In genomic region chr15:99059010-99059981, GRCh38 we compare ENCODE assay signal across 8 cellular contexts.
DNase-seq lines count a peak whose midpoint lies in the region; TF ChIP-seq lines count a peak whose summit lies in the region.

No MANE protein-coding gene starts in this region.

- no peaks in the 10 kb centered on the region for H3K36me3 ChIP-seq in HAP-1 (replicated peaks)

- in situ Hi-C loops in HAP-1 (cut with MboI; ENCODE audit: low sequenced_read_pairs) = no loop called here

- TF ChIP-seq CTCF in coronary artery (IDR thresholded peaks at IDR 0.05) = peak; percentile 68

- H3K4me3 ChIP-seq in GM08714 (ENCODE audit: low read length) = peak overlapping the region; percentile 68; the same call in 1 of the 2 replicates
- peak overlapping the region; percentile 30 for H3K4me3 ChIP-seq in HAP-1
- peak overlapping the region; percentile 92 for H3K4me3 ChIP-seq in coronary artery

- H3K9me3 ChIP-seq in HAP-1 = no peaks in the 10 kb centered on the region

- H3K27ac ChIP-seq in coronary artery = peak overlapping the region; percentile 92 to 94

- no peaks in the 10 kb centered on the region for H3K27me3 ChIP-seq in HAP-1 (ENCODE audit: low read depth)

- DNase-seq in HAP-1 (ENCODE audit: low spot score in 2 of 2) (peak; percentile 52 to 80), NCI-H1048 (lab: John Stamatoyannopoulos, UW) (peak; percentile 24), coronary artery (ENCODE audit: low spot score) (peak; percentile 93), kidney tubule cell (ENCODE audit: low spot score) (peak; percentile 87), SIG-M5 treated with dmso at 0.1 percent for 504 hours (lab: John Stamatoyannopoulos, UW; ENCODE audit: unreplicated experiment) (no peak)
- peak; percentile 32 to 35 for DNase-seq in activated CD4-positive, alpha-beta T cell treated with anti-CD3 and anti-CD28 coated beads for 24 hours (ENCODE audit: low read depth in 2 of 2)
- DNase-seq in stimulated activated CD4-positive, alpha-beta T cell treated with anti-CD3 and anti-CD28 coated beads, Interleukin-12 subunit alpha, Interleukin-12 subunit beta, amount 100 ng/mL, for 4 hours = peak; percentile 56

- peaks cover 5% of the 10 kb centered on the region for H3K4me1 ChIP-seq in HAP-1

Comparison
In these comparisons a context has a peak if more than half of its experiments do, and no peak if none do; other contexts are left out.
1. H3K4me3 ChIP-seq: peak in every context shown above with its lines; median percentile 92 in coronary artery; 68 in GM08714; 30 in HAP-1.